29 cellular contexts compared by ENCODE assay signal in the genomic region with DNA sequence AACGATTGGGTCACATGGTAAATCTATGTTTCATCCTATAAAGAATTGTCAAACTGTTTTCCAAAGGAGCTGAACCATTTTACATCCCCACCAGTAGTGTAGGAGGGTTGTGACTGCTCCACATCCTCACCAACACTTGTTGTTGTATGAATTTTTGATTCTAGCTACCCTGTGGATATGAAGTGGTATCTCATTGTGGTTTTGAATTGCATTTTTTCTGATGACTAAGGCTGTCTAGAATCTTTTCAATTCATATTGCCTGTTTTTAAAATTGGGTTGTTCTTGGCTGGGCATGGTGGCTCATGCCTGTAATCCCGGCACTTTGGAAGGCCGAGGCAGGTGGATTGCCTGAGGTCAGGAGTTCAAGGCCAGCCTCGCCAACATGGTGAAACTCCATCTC. TPM values are rescaled to one million over a fixed set of nuclear protein-coding genes. Genes with fewer than 3 reads are reported as not detected.
DNase-seq lines count a peak whose midpoint lies in the region; ATAC-seq and TF ChIP-seq lines count a peak whose summit lies in the region.
"Had no signal": no experiment of that assay in that cellular context is flagged by ENCODE, and none has a peak within 500 bp of the region (broad histone marks: within the 10 kb centered on the region; RNA-seq: fewer than 3 reads in every experiment).

No MANE protein-coding gene starts in this region.

- H3K18ac ChIP-seq in mesendoderm (ENCODE audit: low read length): no peak overlapping the region

- no peak overlapping the region for H2BK15ac ChIP-seq in mesendoderm (replicated peaks; ENCODE audit: low read depth)

- no peak overlapping the region for H3K9ac ChIP-seq in mesendoderm (ENCODE audit: low read length)
- H3K9ac ChIP-seq: SK-N-SH had no signal

- H3K23ac ChIP-seq in mesendoderm (ENCODE audit: low read length): no peak overlapping the region

- H3K4me1 ChIP-seq in mesendoderm (ENCODE audit: control insufficient read depth, low read depth, low read length): no peaks in the 10 kb centered on the region
- H3K4me1 ChIP-seq: gastrocnemius medialis, spleen, suprapubic skin had no signal

- H3K56ac ChIP-seq in mesendoderm (ENCODE audit: low read length): no peak overlapping the region

- TF ChIP-seq CTCF in choroid plexus epithelial cell (conservative IDR thresholded peaks at IDR 0.05; ENCODE audit: low read depth, low read length): no peak

- no peak overlapping the region for H2BK120ac ChIP-seq in mesendoderm (ENCODE audit: low read depth, low read length)

- WGBS in mesendoderm (ENCODE audit: extremely low coverage, insufficient coverage, low lambda C conversion rate): no CpG with 5 or more reads among the region's 4 CpGs

- H3K4ac ChIP-seq in mesendoderm (ENCODE audit: low read depth, low read length): no peak overlapping the region

- H3K27me3 ChIP-seq in mesendoderm (ENCODE audit: insufficient read depth, low read length, poor library complexity): no peaks in the 10 kb centered on the region
- H3K27me3 ChIP-seq: gastrocnemius medialis, spleen, suprapubic skin had no signal

- no peak overlapping the region for H2AK5ac ChIP-seq in mesendoderm (ENCODE audit: low read length)

- H4K8ac ChIP-seq in mesendoderm (ENCODE audit: low read depth, low read length): no peak overlapping the region

- no peaks in the 10 kb centered on the region for H3K79me1 ChIP-seq in mesendoderm (ENCODE audit: low read length)

- H3K4me3 ChIP-seq in choroid plexus epithelial cell (ENCODE audit: low read depth, low read length) (no peak overlapping the region), mesendoderm (ENCODE audit: low read length) (no peak overlapping the region)
- H3K4me3 ChIP-seq: gastrocnemius medialis, spleen, suprapubic skin had no signal

- DNase-seq in ELR (ENCODE audit: low read depth) (peak; percentile 60), NCI-H226 (peak; percentile 69), choroid plexus epithelial cell (ENCODE audit: low read depth) (peak; percentile 57), myocyte (ENCODE audit: low read depth) (peak; percentile 7), mesendoderm (no peak), DMS79 (lab: John Stamatoyannopoulos, UW) (no peak)
- DNase-seq: activated CD4-positive, alpha-beta T cell treated with anti-CD3 and anti-CD28 coated beads for 36 hours; activated naive CD4-positive, alpha-beta T cell treated with anti-CD3 and anti-CD28 coated beads for 36 hours; activated T-cell treated with anti-CD3 and anti-CD28 coated beads, Interleukin-2, amount 50 U/mL, for 48 hours; amniotic stem cell; C1 segment of cervical spinal cord; gastrocnemius medialis; hippocampal formation; immature natural killer cell; Karpas-422; left ventricle myocardium superior; midbrain; NCI-H1048; NCI-H187 treated with DMSO at 0.1 percent for 48 hours; NCI-H748 treated with DMSO at 0.1 percent for 48 hours; retina; SK-N-SH; spleen; stimulated activated CD4-positive, alpha-beta T cell treated with anti-CD3 and anti-CD28 coated beads, Interleukin-2, amount 100 ng/mL, for 48 hours; T-helper 17 cell had no signal

- no peaks in the 10 kb centered on the region for H3K36me3 ChIP-seq in mesendoderm (ENCODE audit: control insufficient read depth, insufficient read depth, low read length)
- H3K36me3 ChIP-seq: gastrocnemius medialis, spleen, suprapubic skin had no signal

- ATAC-seq in GM18520 (IDR thresholded peaks at IDR 0.05; ENCODE audit: unreplicated experiment): no peak
- ATAC-seq: activated CD4-positive, alpha-beta T cell treated with anti-CD3 and anti-CD28 coated beads for 36 hours; gastrocnemius medialis; left ventricle myocardium superior; natural killer cell treated with Interleukin-12 subunit alpha and Interleukin-12 subunit beta and Interleukin-15 and Interleukin-18, amount 100 ng/mL, for 72 hours; stimulated activated memory B cell treated with anti-CD40 and anti-IgM and Interleukin-4, amounts not matched to agents 10 μg/mL and 1 μg/mL and 100 μg/mL, for 72 hours; T-helper 17 cell had no signal

- H3K27ac ChIP-seq in mesendoderm (ENCODE audit: low read depth, low read length): no peak overlapping the region
- H3K27ac ChIP-seq: gastrocnemius medialis, spleen, suprapubic skin had no signal

- no peaks in the 10 kb centered on the region for H3K79me2 ChIP-seq in mesendoderm (ENCODE audit: control insufficient read depth, insufficient read depth, low read length)

- H2BK5ac ChIP-seq in mesendoderm (ENCODE audit: low read length): no peak overlapping the region

- no peak overlapping the region for H4K5ac ChIP-seq in mesendoderm (ENCODE audit: low read length)

- H3K4me2 ChIP-seq in mesendoderm (ENCODE audit: low read length): no peak overlapping the region
- H3K4me2 ChIP-seq: SK-N-SH had no signal

RNA-seq across cellular contexts. Expression of gene TXNL1, which starts 44.5 kb away (rescaled TPM):
- total RNA-seq in myocyte: 67.5 and 78.9 TPM in 2 replicates
- 58.5 TPM for polyA plus RNA-seq in myocyte (2012)
- 117 TPM for polyA plus RNA-seq in mesendoderm (2013, experiment 1 of 2)
- polyA plus RNA-seq in mesendoderm (2013, experiment 2 of 2): 116 TPM

RNA-seq across cellular contexts. Expression of gene WDR7, which starts 57.3 kb away (rescaled TPM):
- 12.9 and 13.5 TPM in 2 replicates for total RNA-seq in myocyte
- 7.9 TPM for polyA plus RNA-seq in myocyte (2012)
- 10.4 TPM for polyA plus RNA-seq in mesendoderm (2013, experiment 1 of 2)
- polyA plus RNA-seq in mesendoderm (2013, experiment 2 of 2): 9.8 TPM

Comparison
In these comparisons a context has a peak if more than half of its experiments do, and no peak if none do; other contexts are left out.
1. DNase-seq: peak in ELR (single experiment), NCI-H226 (single experiment), choroid plexus epithelial cell (single experiment) and myocyte (single experiment); none in mesendoderm (single experiment) and DMS79 (single experiment).